Comparison of ENCODE assay signal across 25 cellular contexts in the genomic region with DNA sequence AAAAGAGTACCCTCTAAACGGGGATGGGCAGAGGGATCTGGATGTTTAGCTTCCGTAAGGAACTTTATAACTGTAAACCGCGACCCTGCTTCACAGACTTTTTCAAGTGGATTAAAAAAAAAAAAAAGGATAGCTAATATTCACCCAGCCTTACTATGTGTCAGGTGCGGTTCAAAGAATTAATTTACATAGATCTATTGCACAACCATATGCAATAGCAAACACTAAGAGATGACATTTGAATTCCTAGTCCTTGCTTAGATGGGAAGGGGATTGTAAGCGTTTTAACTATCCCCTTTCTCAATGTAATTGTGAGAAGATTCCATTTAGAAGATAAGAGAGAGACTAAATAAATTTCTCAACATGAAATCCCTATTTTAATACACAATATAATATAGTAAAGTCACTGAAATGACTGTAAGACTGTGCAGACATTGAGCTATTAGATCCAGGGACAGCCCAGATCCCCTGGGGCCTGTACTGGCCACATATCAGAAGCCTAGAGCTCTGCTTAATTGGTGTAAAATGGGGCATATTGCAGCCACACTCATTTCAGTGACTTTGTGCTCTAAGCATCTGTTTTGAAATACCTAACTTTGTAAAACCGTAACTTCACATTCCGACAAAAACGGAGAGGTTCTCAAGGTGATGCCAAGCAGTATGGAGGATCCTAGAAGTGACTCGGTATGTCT. TPM values are rescaled to one million over a fixed set of nuclear protein-coding genes. Genes with fewer than 3 reads are reported as not detected.
DNase-seq lines count a peak whose midpoint lies in the region; ATAC-seq and TF ChIP-seq lines count a peak whose summit lies in the region.
"Had no signal": no experiment of that assay in that cellular context is flagged by ENCODE, and none has a peak within 500 bp of the region (broad histone marks: within the 10 kb centered on the region; RNA-seq: fewer than 3 reads in every experiment).

No MANE protein-coding gene starts in this region.

- no peaks in the 10 kb centered on the region for H4K20me1 ChIP-seq in mammary epithelial cell (ENCODE audit: insufficient read depth, low read length)

- ATAC-seq in GM19351 (IDR thresholded peaks at IDR 0.05; ENCODE audit: unreplicated experiment) (no peak), HG03342 (IDR thresholded peaks at IDR 0.05; ENCODE audit: unreplicated experiment) (no peak)
- ATAC-seq: activated CD8-positive, alpha-beta T cell treated with anti-CD3 and anti-CD28 coated beads for 36 hours; activated T-cell treated with anti-CD3 and anti-CD28 coated beads, Interleukin-2, amount 50 U/mL, for 4 hours; foreskin keratinocyte; naive thymus-derived CD8-positive, alpha-beta T cell; stimulated activated naive CD8-positive, alpha-beta T cell treated with anti-CD3 and anti-CD28 coated beads, Interleukin-15, Interleukin-2, amounts not matched to agents 100 U/mL and 50 U/mL, for 24 hours had no signal

- H3K79me2 ChIP-seq in mammary epithelial cell (ENCODE audit: insufficient read depth, low read length), result peaks cover 98% of the 10 kb centered on the region

- H3K9ac ChIP-seq in mammary epithelial cell (ENCODE audit: insufficient read depth, low read length), result no peak overlapping the region
- H3K9ac ChIP-seq: GM23248 had no signal

- TF ChIP-seq CTCF in glutamatergic neuron (IDR thresholded peaks at IDR 0.05; ENCODE audit: partially characterized antibody, unreplicated experiment) (no peak), BE2C (IDR thresholded peaks at IDR 0.05; ENCODE audit: low read depth, low read length) (no peak), mammary epithelial cell (conservative IDR thresholded peaks at IDR 0.05 in 1 of 2, IDR thresholded peaks at IDR 0.05 in 1 of 2; ENCODE audit: extremely low read depth in 1 of 2, insufficient read depth in 1 of 2, low read depth in 1 of 2, low read length in 2 of 2) (no peak)

- CTCF ChIA-PET in mammary epithelial cell (lab: Charles Lee; ENCODE audit: low non-redundant PET), result no interaction called here

- H3K4me1 Mint-ChIP-seq in glutamatergic neuron (ENCODE audit: low read depth, unreplicated experiment), result peaks cover 2% of the 10 kb centered on the region

- H3K4me1 ChIP-seq in BE2C (no peaks in the 10 kb centered on the region), mammary epithelial cell (ENCODE audit: insufficient read depth, low read length) (no peaks in the 10 kb centered on the region)
- H3K4me1 ChIP-seq: foreskin keratinocyte had no signal

- H3K9me3 Mint-ChIP-seq in glutamatergic neuron (ENCODE audit: unreplicated experiment), result peaks cover 3% of the 10 kb centered on the region
- H3K9me3 Mint-ChIP-seq: activated CD8-positive, alpha-beta T cell treated with anti-CD3 and anti-CD28 coated beads for 36 hours; activated T-cell treated with anti-CD3 and anti-CD28 coated beads, Interleukin-2, amount 50 U/mL, for 4 hours; naive thymus-derived CD8-positive, alpha-beta T cell; type B pancreatic cell had no signal

- in situ Hi-C loops in mammary epithelial cell (cut with MboI; ENCODE audit: low sequenced_read_pairs in 2 of 2), result no loop called here

- H3K27ac Mint-ChIP-seq in glutamatergic neuron (ENCODE audit: unreplicated experiment), result no peak overlapping the region
- H3K27ac Mint-ChIP-seq: activated CD8-positive, alpha-beta T cell treated with anti-CD3 and anti-CD28 coated beads for 36 hours; type B pancreatic cell had no signal

- peak; percentile 44 for DNase-seq in EH (ENCODE audit: low read depth)
- DNase-seq in NCI-H1694 (lab: John Stamatoyannopoulos, UW), result peak; percentile 19
- DNase-seq in glutamatergic neuron, result peak; percentile 42
- peak; percentile 54 for DNase-seq in renal cortical epithelial cell (ENCODE audit: low read depth)
- no peak for DNase-seq in BE2C
- no peak for DNase-seq in mammary epithelial cell
- DNase-seq: activated CD8-positive, alpha-beta T cell treated with anti-CD3 and anti-CD28 coated beads for 36 hours; activated naive CD4-positive, alpha-beta T cell treated with Interleukin-2 at 50 U/mL for 16 hours; activated T-cell treated with anti-CD3 and anti-CD28 coated beads, Interleukin-2, amount 50 U/mL, for 4 hours; amygdala; foreskin keratinocyte; GM23248; mesendoderm; naive thymus-derived CD8-positive, alpha-beta T cell; NCI-H1105; NCI-H2081 treated with DMSO at 0.1 percent for 48 hours; NCI-H526; stimulated activated CD4-positive, alpha-beta T cell treated with anti-CD3 and anti-CD28 coated beads, Interleukin-2, amount 100 ng/mL, for 48 hours; stimulated activated naive CD8-positive, alpha-beta T cell treated with anti-CD3 and anti-CD28 coated beads, Interleukin-15, Interleukin-2, amounts not matched to agents 100 U/mL and 50 U/mL, for 24 hours had no signal

- H3K9me3 ChIP-seq in BE2C (no peaks in the 10 kb centered on the region), mammary epithelial cell (replicated peaks; ENCODE audit: insufficient read depth, low read length) (no peaks in the 10 kb centered on the region)

- H3K4me2 ChIP-seq in mammary epithelial cell (ENCODE audit: insufficient read depth, low read depth, low read length), result no peak overlapping the region

- no peak overlapping the region for H3K27ac ChIP-seq in mammary epithelial cell (ENCODE audit: insufficient read depth, low read depth, low read length)
- H3K27ac ChIP-seq: cardiac muscle cell, epithelial cell of prostate, foreskin keratinocyte, GM23248, skin epidermis had no signal

- dilution Hi-C loops in mammary epithelial cell (cut with HindIII; ENCODE audit: low sequenced_read_pairs), result no loop called here

- H3K36me3 Mint-ChIP-seq in glutamatergic neuron (ENCODE audit: unreplicated experiment), result no peaks in the 10 kb centered on the region
- H3K36me3 Mint-ChIP-seq: naive thymus-derived CD8-positive, alpha-beta T cell had no signal

- no peak overlapping the region for H3K4me3 ChIP-seq in BE2C (ENCODE audit: low read depth, low read length)
- no peak overlapping the region for H3K4me3 ChIP-seq in mammary epithelial cell (replicated peaks in 1 of 3; ENCODE audit: insufficient read depth in 1 of 3, low read depth in 2 of 3, low read length in 3 of 3)
- H3K4me3 ChIP-seq: cardiac muscle cell, GM23248, skin epidermis had no signal

- H3K27me3 ChIP-seq in BE2C (peaks cover 9% of the 10 kb centered on the region; the same call in 1 of the 2 replicates), mammary epithelial cell (ENCODE audit: insufficient read depth, low read length) (no peaks in the 10 kb centered on the region)
- H3K27me3 ChIP-seq: cardiac muscle cell, foreskin keratinocyte had no signal

- WGBS in mammary epithelial cell (ENCODE audit: low coverage, missing lambda C conversion rate), result 89% methylated on average over 10 of the region's 10 CpGs

- H3K36me3 ChIP-seq in BE2C (no peaks in the 10 kb centered on the region), mammary epithelial cell (ENCODE audit: insufficient read depth, low read length) (peaks cover 2% of the 10 kb centered on the region)

- H2AFZ ChIP-seq in mammary epithelial cell (ENCODE audit: low read depth, low read length), result no peak overlapping the region
- H2AFZ ChIP-seq: GM23248 had no signal

- BruUV-seq in mammary epithelial cell (replicated peaks; lab: Mats Ljungman, UMichigan), result no TSS peak

- peaks cover 2% of the 10 kb centered on the region for H3K27me3 Mint-ChIP-seq in glutamatergic neuron (ENCODE audit: unreplicated experiment)
- H3K27me3 Mint-ChIP-seq: activated CD8-positive, alpha-beta T cell treated with anti-CD3 and anti-CD28 coated beads for 36 hours; naive thymus-derived CD8-positive, alpha-beta T cell; type B pancreatic cell had no signal

- H3K4me3 Mint-ChIP-seq in glutamatergic neuron (ENCODE audit: unreplicated experiment), result no peak overlapping the region
- H3K4me3 Mint-ChIP-seq: activated CD8-positive, alpha-beta T cell treated with anti-CD3 and anti-CD28 coated beads for 36 hours; activated T-cell treated with anti-CD3 and anti-CD28 coated beads, Interleukin-2, amount 50 U/mL, for 4 hours; naive thymus-derived CD8-positive, alpha-beta T cell; type B pancreatic cell had no signal

- intact Hi-C loops in mammary epithelial cell (cut with micrococcal nuclease), result no loop called here

RNA-seq across cellular contexts. Expression of gene LATS2, which starts 13.6 kb away (rescaled TPM):
- total RNA-seq in glutamatergic neuron (ENCODE audit: unreplicated experiment) (2.2 TPM), renal cortical epithelial cell (12.5 and 27.1 TPM in 2 replicates), mammary epithelial cell (10 to 100 TPM; 18.0 to 19.8 TPM)
- not detected for polyA plus RNA-seq in BE2C (2012; ENCODE audit: insufficient read depth, insufficient read length, low read depth)
- polyA plus RNA-seq in mammary epithelial cell, result 8.8 TPM
- 10.9 TPM for polyA minus RNA-seq in mammary epithelial cell

Comparison
In these comparisons a context has a peak if more than half of its experiments do, and no peak if none do; other contexts are left out.
1. DNase-seq: peak in EH (single experiment), NCI-H1694 (single experiment), glutamatergic neuron (single experiment) and renal cortical epithelial cell (single experiment); none in BE2C (single experiment) and mammary epithelial cell (single experiment).